ENCODE assay signal across 23 cellular contexts in genomic region chr3:183356920-183357319, GRCh38.
"Had no signal": no experiment of that assay in that cellular context is flagged by ENCODE, and none has a peak within 500 bp of the region (broad histone marks: within the 10 kb centered on the region; RNA-seq: fewer than 3 reads in every experiment).

No MANE protein-coding gene starts in this region.

- H3K9me3 ChIP-seq: left ventricle myocardium inferior, ovary, right atrium auricular region, right lobe of liver, tibial nerve, uterus had no signal

- H3K27ac Mint-ChIP-seq: mesothelial cell of epicardium; natural killer cell treated with Interleukin-12 subunit alpha and Interleukin-12 subunit beta and Interleukin-15 and Interleukin-18, amount 100 ng/mL, for 72 hours; progenitor cell of endocrine pancreas; stimulated activated memory B cell treated with anti-CD40 and anti-IgM and Interleukin-4, amounts not matched to agents 10 μg/mL and 1 μg/mL and 100 μg/mL, for 72 hours; type B pancreatic cell had no signal

- H3K36me3 ChIP-seq: left ventricle myocardium inferior, ovary, right atrium auricular region, right lobe of liver, tibial nerve, uterus had no signal

- ATAC-seq: natural killer cell treated with Interleukin-12 subunit alpha and Interleukin-12 subunit beta and Interleukin-15 and Interleukin-18, amount 100 ng/mL, for 72 hours; right lobe of liver; stimulated activated memory B cell treated with anti-CD40 and anti-IgM and Interleukin-4, amounts not matched to agents 10 μg/mL and 1 μg/mL and 100 μg/mL, for 72 hours; stimulated activated naive CD8-positive, alpha-beta T cell treated with anti-CD3 and anti-CD28 coated beads, Interleukin-15, amount 100 ng/mL, for 72 hours had no signal

- H3K27me3 ChIP-seq: ovary, right atrium auricular region, right lobe of liver, tibial nerve, uterus had no signal

- H3K36me3 Mint-ChIP-seq: mesothelial cell of epicardium; naive B cell; natural killer cell treated with Interleukin-12 subunit alpha and Interleukin-12 subunit beta and Interleukin-15 and Interleukin-18, amount 100 ng/mL, for 72 hours; stimulated activated memory B cell treated with anti-CD40 and anti-IgM and Interleukin-4, amounts not matched to agents 10 μg/mL and 1 μg/mL and 100 μg/mL, for 72 hours; type B pancreatic cell had no signal

- H3K4me1 ChIP-seq: left ventricle myocardium inferior, right atrium auricular region, right lobe of liver, tibial nerve, uterus had no signal

- H3K27me3 Mint-ChIP-seq: natural killer cell treated with Interleukin-12 subunit alpha and Interleukin-12 subunit beta and Interleukin-15 and Interleukin-18, amount 100 ng/mL, for 72 hours; progenitor cell of endocrine pancreas; stimulated activated naive CD8-positive, alpha-beta T cell treated with anti-CD3 and anti-CD28 coated beads, Interleukin-15, amount 100 ng/mL, for 72 hours; type B pancreatic cell had no signal

- H3K9me3 Mint-ChIP-seq: naive B cell; natural killer cell treated with Interleukin-12 subunit alpha and Interleukin-12 subunit beta and Interleukin-15 and Interleukin-18, amount 100 ng/mL, for 72 hours; stimulated activated memory B cell treated with anti-CD40 and anti-IgM and Interleukin-4, amounts not matched to agents 10 μg/mL and 1 μg/mL and 100 μg/mL, for 72 hours; stimulated activated naive CD8-positive, alpha-beta T cell treated with anti-CD3 and anti-CD28 coated beads, Interleukin-15, amount 100 ng/mL, for 72 hours; type B pancreatic cell had no signal

- H3K4me3 ChIP-seq: left ventricle myocardium inferior, lung, ovary, right atrium auricular region, right lobe of liver, smooth muscle cell, tibial nerve, uterus had no signal

- H3K4me3 Mint-ChIP-seq: mesothelial cell of epicardium; naive B cell; natural killer cell treated with Interleukin-12 subunit alpha and Interleukin-12 subunit beta and Interleukin-15 and Interleukin-18, amount 100 ng/mL, for 72 hours; stimulated activated memory B cell treated with anti-CD40 and anti-IgM and Interleukin-4, amounts not matched to agents 10 μg/mL and 1 μg/mL and 100 μg/mL, for 72 hours; stimulated activated naive CD8-positive, alpha-beta T cell treated with anti-CD3 and anti-CD28 coated beads, Interleukin-15, amount 100 ng/mL, for 72 hours; type B pancreatic cell had no signal

- H3K4me1 Mint-ChIP-seq: mesothelial cell of epicardium; naive B cell; stimulated activated memory B cell treated with anti-CD40 and anti-IgM and Interleukin-4, amounts not matched to agents 10 μg/mL and 1 μg/mL and 100 μg/mL, for 72 hours had no signal

- DNase-seq: islet precursor cell; left ventricle myocardium inferior; mesendoderm; naive B cell; ovary; right lobe of liver; stimulated activated CD4-positive, alpha-beta T cell treated with anti-CD3 and anti-CD28 coated beads, Interleukin-1b, Interleukin-23, amount 100 ng/mL, for 48 hours; stimulated activated CD4-positive, alpha-beta T cell treated with anti-CD3 and anti-CD28 coated beads, Interleukin-2, amount 100 ng/mL, for 48 hours; stimulated activated CD4-positive, alpha-beta T cell treated with anti-CD3 and anti-CD28 coated beads, Interleukin-4, amount 100 ng/mL, for 4 hours; stimulated activated CD8-positive, alpha-beta memory T cell treated with anti-CD3 and anti-CD28 coated beads, Interleukin-4, amount 100 ng/mL, for 48 hours; stimulated activated naive CD4-positive, alpha-beta T cell treated with Interleukin-2 at 50 U/mL for 16 hours; stimulated activated naive CD8-positive, alpha-beta T cell treated with anti-CD3 and anti-CD28 coated beads, Interleukin-15, amount 100 ng/mL, for 72 hours; substantia nigra; uterus had no signal

- H3K27ac ChIP-seq: left ventricle myocardium inferior, ovary, right atrium auricular region, right lobe of liver, tibial nerve, uterus had no signal
